1 cellular context compared by ENCODE assay signal in the genomic region with DNA sequence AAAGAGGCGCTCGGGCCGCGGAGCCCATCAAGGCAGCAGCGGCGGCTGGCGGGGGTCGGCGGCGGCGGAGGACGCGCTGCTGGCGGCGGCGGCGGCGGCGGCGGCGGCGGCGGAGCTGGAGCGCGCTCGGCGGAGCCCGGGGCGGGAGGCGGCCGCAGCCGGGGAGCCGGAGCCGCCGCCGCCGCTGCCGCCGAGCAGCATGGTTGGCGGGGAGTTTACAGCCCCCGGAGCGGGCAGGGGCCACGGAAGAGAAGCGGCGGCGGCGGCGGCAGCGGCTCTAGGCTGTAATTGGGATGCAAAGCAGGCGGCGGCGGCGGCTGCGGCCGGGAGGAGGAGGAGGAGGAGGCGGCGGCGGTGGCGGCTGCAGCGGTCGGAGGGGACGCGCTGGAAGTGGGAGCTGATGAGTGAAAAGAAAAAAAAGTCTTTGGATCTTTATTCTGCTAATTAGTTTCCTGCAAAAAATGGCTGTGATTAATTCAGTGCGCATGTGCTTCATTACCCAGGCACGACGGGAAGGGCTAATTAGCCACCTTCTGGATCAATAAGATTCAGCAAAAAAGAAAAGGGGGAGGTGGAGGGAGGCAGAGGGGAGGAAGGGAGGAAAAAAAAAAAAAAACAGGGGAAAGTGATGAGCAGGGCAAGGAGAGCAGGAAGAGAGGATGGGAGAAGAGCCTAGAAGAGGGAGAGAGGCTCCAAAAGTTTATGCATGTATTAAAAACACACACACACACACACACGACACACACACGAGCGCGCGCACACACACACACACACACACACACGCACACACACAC.
TF ChIP-seq lines count a peak whose summit lies in the region.

No MANE protein-coding gene starts in this region.

TF ChIP-seq in HepG2, 621 proteins besides CTCF, POLR2A, EP300 and RAD21 (continued from another document):
- TF ChIP-seq ZIK1 (CRISPR knock-in tag; IDR thresholded peaks at IDR 0.05; ENCODE audit: borderline replicate concordance, low read depth) (no peak), ZC3H4 (CRISPR knock-in tag; IDR thresholded peaks at IDR 0.05; ENCODE audit: borderline replicate concordance) (no peak), ZNF841 (CRISPR knock-in tag; IDR thresholded peaks at IDR 0.05; ENCODE audit: borderline replicate concordance) (no peak), ASH2L (IDR thresholded peaks at IDR 0.05; ENCODE audit: insufficient read length, low read depth, low read length) (peak; percentile 83), ZNF446 (CRISPR knock-in tag; IDR thresholded peaks at IDR 0.05) (no peak), MBD4 (IDR thresholded peaks at IDR 0.05; ENCODE audit: borderline replicate concordance, low read length) (no peak), ZNF619 (CRISPR knock-in tag; IDR thresholded peaks at IDR 0.05) (no peak), NR2F1 (CRISPR knock-in tag; IDR thresholded peaks at IDR 0.05) (no peak), ZNF180 (CRISPR knock-in tag; IDR thresholded peaks at IDR 0.05; ENCODE audit: borderline replicate concordance, low read depth) (no peak), ZFYVE20 (CRISPR knock-in tag; IDR thresholded peaks at IDR 0.05; ENCODE audit: borderline replicate concordance, low read depth) (no peak), ZNF350 (CRISPR knock-in tag; IDR thresholded peaks at IDR 0.05; ENCODE audit: borderline replicate concordance, low read depth) (no peak), CHCHD3 (CRISPR knock-in tag; IDR thresholded peaks at IDR 0.05) (no peak), SMARCC2 (IDR thresholded peaks at IDR 0.05) (no peak), PHF21A (CRISPR knock-in tag; IDR thresholded peaks at IDR 0.05) (0 out of 2 replicates have a peak, but pooled peaks have one; percentile 36), MTF2 (CRISPR knock-in tag; IDR thresholded peaks at IDR 0.05; ENCODE audit: borderline replicate concordance) (no peak), TMF1 (CRISPR knock-in tag; IDR thresholded peaks at IDR 0.05; ENCODE audit: low read depth) (no peak), GABPB1 (CRISPR knock-in tag; IDR thresholded peaks at IDR 0.05) (peak; percentile 50; the same call in 1 of the 2 replicates), NFKBIZ (CRISPR knock-in tag; IDR thresholded peaks at IDR 0.05) (no peak), KAT7 (CRISPR knock-in tag; IDR thresholded peaks at IDR 0.05; ENCODE audit: borderline replicate concordance) (peak; percentile 62; the same call in 1 of the 2 replicates), RBAK (CRISPR knock-in tag; IDR thresholded peaks at IDR 0.05) (no peak), NFE2 (CRISPR knock-in tag; IDR thresholded peaks at IDR 0.05) (no peak), TCF7L2 (IDR thresholded peaks at IDR 0.05; ENCODE audit: low read depth, low read length) (no peak), ZNF121 (CRISPR knock-in tag; IDR thresholded peaks at IDR 0.05) (no peak), SRSF1 (optimal IDR thresholded peaks at IDR 0.05; ENCODE audit: low read depth, low read length) (no peak), MAFF (IDR thresholded peaks at IDR 0.05; ENCODE audit: low read depth, low read length) (no peak), PHF8 (CRISPR knock-in tag; IDR thresholded peaks at IDR 0.05) (peak; percentile 41; the same call in 1 of the 2 replicates), CCDC6 (CRISPR knock-in tag; IDR thresholded peaks at IDR 0.05) (no peak), ZNF484 (CRISPR knock-in tag; IDR thresholded peaks at IDR 0.05; ENCODE audit: borderline replicate concordance, low read depth) (no peak)
- TF ChIP-seq, protein P1, sequence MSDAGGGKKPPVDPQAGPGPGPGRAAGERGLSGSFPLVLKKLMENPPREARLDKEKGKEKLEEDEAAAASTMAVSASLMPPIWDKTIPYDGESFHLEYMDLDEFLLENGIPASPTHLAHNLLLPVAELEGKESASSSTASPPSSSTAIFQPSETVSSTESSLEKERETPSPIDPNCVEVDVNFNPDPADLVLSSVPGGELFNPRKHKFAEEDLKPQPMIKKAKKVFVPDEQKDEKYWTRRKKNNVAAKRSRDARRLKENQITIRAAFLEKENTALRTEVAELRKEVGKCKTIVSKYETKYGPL (CRISPR knock-in tag; IDR thresholded peaks at IDR 0.05): no peak
- TF ChIP-seq, protein P2, sequence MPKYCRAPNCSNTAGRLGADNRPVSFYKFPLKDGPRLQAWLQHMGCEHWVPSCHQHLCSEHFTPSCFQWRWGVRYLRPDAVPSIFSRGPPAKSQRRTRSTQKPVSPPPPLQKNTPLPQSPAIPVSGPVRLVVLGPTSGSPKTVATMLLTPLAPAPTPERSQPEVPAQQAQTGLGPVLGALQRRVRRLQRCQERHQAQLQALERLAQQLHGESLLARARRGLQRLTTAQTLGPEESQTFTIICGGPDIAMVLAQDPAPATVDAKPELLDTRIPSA (CRISPR knock-in tag; IDR thresholded peaks at IDR 0.05; ENCODE audit: borderline replicate concordance): no peak
- TF ChIP-seq, protein P3, sequence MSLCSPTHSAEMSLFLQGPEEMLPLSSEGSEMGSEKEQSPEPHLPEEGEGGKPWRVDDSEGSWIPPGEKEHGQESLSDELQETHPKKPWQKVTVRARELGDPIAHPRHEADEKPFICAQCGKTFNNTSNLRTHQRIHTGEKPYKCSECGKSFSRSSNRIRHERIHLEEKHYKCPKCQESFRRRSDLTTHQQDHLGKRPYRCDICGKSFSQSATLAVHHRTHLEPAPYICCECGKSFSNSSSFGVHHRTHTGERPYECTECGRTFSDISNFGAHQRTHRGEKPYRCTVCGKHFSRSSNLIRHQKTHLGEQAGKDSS (CRISPR knock-in tag; IDR thresholded peaks at IDR 0.05; ENCODE audit: borderline replicate concordance, low read depth): no peak
- TF ChIP-seq, protein P4, sequence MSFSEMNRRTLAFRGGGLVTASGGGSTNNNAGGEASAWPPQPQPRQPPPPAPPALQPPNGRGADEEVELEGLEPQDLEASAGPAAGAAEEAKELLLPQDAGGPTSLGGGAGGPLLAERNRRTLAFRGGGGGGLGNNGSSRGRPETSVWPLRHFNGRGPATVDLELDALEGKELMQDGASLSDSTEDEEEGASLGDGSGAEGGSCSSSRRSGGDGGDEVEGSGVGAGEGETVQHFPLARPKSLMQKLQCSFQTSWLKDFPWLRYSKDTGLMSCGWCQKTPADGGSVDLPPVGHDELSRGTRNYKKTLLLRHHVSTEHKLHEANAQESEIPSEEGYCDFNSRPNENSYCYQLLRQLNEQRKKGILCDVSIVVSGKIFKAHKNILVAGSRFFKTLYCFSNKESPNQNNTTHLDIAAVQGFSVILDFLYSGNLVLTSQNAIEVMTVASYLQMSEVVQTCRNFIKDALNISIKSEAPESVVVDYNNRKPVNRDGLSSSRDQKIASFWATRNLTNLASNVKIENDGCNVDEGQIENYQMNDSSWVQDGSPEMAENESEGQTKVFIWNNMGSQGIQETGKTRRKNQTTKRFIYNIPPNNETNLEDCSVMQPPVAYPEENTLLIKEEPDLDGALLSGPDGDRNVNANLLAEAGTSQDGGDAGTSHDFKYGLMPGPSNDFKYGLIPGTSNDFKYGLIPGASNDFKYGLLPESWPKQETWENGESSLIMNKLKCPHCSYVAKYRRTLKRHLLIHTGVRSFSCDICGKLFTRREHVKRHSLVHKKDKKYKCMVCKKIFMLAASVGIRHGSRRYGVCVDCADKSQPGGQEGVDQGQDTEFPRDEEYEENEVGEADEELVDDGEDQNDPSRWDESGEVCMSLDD (CRISPR knock-in tag; IDR thresholded peaks at IDR 0.05; ENCODE audit: borderline replicate concordance): no peak
- TF ChIP-seq, protein P5, sequence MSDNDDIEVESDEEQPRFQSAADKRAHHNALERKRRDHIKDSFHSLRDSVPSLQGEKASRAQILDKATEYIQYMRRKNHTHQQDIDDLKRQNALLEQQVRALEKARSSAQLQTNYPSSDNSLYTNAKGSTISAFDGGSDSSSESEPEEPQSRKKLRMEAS (IDR thresholded peaks at IDR 0.05): peak; percentile 1
